1 cellular context compared by ENCODE assay signal in genomic region chr11:102116453-102117205, GRCh38.
TF ChIP-seq lines count a peak whose summit lies in the region.

No MANE protein-coding gene starts in this region.

TF ChIP-seq in A549, 52 proteins besides CTCF, POLR2A, EP300 and RAD21 (continued from another document):
- TF ChIP-seq BCL3 (IDR thresholded peaks at IDR 0.05) (no peak), SMC3 (IDR thresholded peaks at IDR 0.05) (no peak)
- TF ChIP-seq, protein P1, sequence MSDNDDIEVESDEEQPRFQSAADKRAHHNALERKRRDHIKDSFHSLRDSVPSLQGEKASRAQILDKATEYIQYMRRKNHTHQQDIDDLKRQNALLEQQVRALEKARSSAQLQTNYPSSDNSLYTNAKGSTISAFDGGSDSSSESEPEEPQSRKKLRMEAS (IDR thresholded peaks at IDR 0.05): no peak
